In the genomic region with DNA sequence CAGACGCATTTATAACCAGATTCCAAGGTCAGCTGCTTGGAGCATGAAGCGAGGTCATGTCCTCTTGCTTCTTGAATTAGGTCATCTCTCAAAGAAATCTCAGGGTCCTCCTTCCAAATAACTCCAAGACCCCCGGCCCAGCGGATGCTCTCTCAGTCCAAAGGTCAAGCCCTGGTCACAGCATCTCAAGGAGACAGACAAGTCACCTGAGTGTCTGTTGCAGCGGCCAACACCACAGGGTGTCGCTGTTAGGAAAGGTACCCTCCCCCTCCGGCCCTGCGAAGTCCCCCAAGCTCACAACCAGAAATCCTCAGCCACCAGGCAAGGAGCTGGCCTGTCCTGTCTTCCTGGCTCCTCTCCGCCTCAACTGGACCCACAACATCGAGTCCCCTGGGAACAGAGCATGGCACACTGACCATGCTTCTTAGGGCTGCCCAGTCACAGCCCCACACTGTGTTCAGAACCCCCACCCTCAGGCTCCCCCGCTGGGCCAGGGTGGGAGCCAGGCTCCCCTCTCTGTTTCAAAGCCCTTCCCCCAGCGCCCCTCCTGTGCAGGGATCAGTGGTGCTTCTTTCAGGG, we compare ENCODE assay signal across 14 cellular contexts.
DNase-seq lines count a peak whose midpoint lies in the region; ATAC-seq, FAIRE-seq and TF ChIP-seq lines count a peak whose summit lies in the region.
"Had no signal": no experiment of that assay in that cellular context is flagged by ENCODE, and none has a peak within 500 bp of the region (broad histone marks: within the 10 kb centered on the region; RNA-seq: fewer than 3 reads in every experiment).

No MANE protein-coding gene starts in this region.

- H3K27ac ChIP-seq in PC-3 (ENCODE audit: low read length) (no peak overlapping the region), suprapubic skin (no peak overlapping the region), mammary epithelial cell (ENCODE audit: insufficient read depth, low read depth, low read length) (no peak overlapping the region)
- H3K27ac ChIP-seq: breast epithelium, gastroesophageal sphincter had no signal

- WGBS in suprapubic skin = 66% methylated on average over 12 of the region's 12 CpGs
- WGBS in mammary epithelial cell (ENCODE audit: low coverage, missing lambda C conversion rate) = 82% methylated on average over 10 of the region's 12 CpGs

- no peak overlapping the region for H3K4me3 Mint-ChIP-seq in stimulated activated naive CD8-positive, alpha-beta T cell treated with anti-CD3 and anti-CD28 coated beads, Interleukin-15, amount 100 ng/mL, for 72 hours
- H3K4me3 Mint-ChIP-seq: T-cell had no signal

- H4K20me1 ChIP-seq in PC-3 (ENCODE audit: low read length) (no peaks in the 10 kb centered on the region), mammary epithelial cell (ENCODE audit: insufficient read depth, low read length) (no peaks in the 10 kb centered on the region)

- DNase-seq in stimulated activated naive CD8-positive, alpha-beta T cell treated with anti-CD3 and anti-CD28 coated beads, Interleukin-15, Interleukin-2, amounts not matched to agents 100 U/mL and 50 U/mL, for 24 hours = peak; percentile 13
- no peak for DNase-seq in stimulated activated naive CD8-positive, alpha-beta T cell treated with anti-CD3 and anti-CD28 coated beads, Interleukin-15, amount 100 ng/mL, for 72 hours
- DNase-seq in PC-3 (no peak), iPS DF 19.7 (ENCODE audit: low read depth, low spot score) (peak; percentile 52), NCI-H1048 (lab: John Stamatoyannopoulos, UW) (no peak), suprapubic skin (ENCODE audit: low spot score in 2 of 2) (no peak), RCC 7860 (ENCODE audit: low spot score) (no peak), mammary epithelial cell (no peak)
- DNase-seq: activated CD8-positive, alpha-beta memory T cell treated with anti-CD3 and anti-CD28 coated beads, Interleukin-2, amount 50 U/mL, for 48 hours; NCI-H2171; T-cell had no signal

- H3K36me3 ChIP-seq in PC-3 (ENCODE audit: low read depth, low read length) (no peaks in the 10 kb centered on the region), suprapubic skin (no peaks in the 10 kb centered on the region), mammary epithelial cell (ENCODE audit: insufficient read depth, low read length) (no peaks in the 10 kb centered on the region)
- H3K36me3 ChIP-seq: breast epithelium, gastroesophageal sphincter had no signal

- H3K27me3 ChIP-seq in PC-3 (ENCODE audit: low read length) = no peaks in the 10 kb centered on the region
- H3K27me3 ChIP-seq in suprapubic skin = no peaks in the 10 kb centered on the region
- H3K27me3 ChIP-seq in mammary epithelial cell (ENCODE audit: insufficient read depth, low read length) = no peaks in the 10 kb centered on the region
- H3K27me3 ChIP-seq: breast epithelium, gastroesophageal sphincter had no signal

- no peak for TF ChIP-seq POLR2A in suprapubic skin (IDR thresholded peaks at IDR 0.05)

- TF ChIP-seq EP300 in suprapubic skin (IDR thresholded peaks at IDR 0.05) = no peak

- BruUV-seq in PC-3 (replicated peaks; lab: Mats Ljungman, UMichigan) (no TSS peak), mammary epithelial cell (replicated peaks; lab: Mats Ljungman, UMichigan) (no TSS peak)

- H3F3A ChIP-seq in PC-3 (ENCODE audit: low read length, unreplicated experiment) = no peaks in the 10 kb centered on the region

- H3K79me2 ChIP-seq in PC-3 (ENCODE audit: low read length) (no peaks in the 10 kb centered on the region), mammary epithelial cell (ENCODE audit: insufficient read depth, low read length) (no peaks in the 10 kb centered on the region)

- peak overlapping the region in 1 of 2 donors; percentile 22 for H3K27ac Mint-ChIP-seq in stimulated activated naive CD8-positive, alpha-beta T cell treated with anti-CD3 and anti-CD28 coated beads, Interleukin-15, amount 100 ng/mL, for 72 hours
- H3K27ac Mint-ChIP-seq: T-cell had no signal

- H3K4me1 Mint-ChIP-seq in stimulated activated naive CD8-positive, alpha-beta T cell treated with anti-CD3 and anti-CD28 coated beads, Interleukin-15, amount 100 ng/mL, for 72 hours = peaks cover 6% of the 10 kb centered on the region

- H3K9ac ChIP-seq in PC-3 (ENCODE audit: low read length) (no peak overlapping the region), mammary epithelial cell (ENCODE audit: insufficient read depth, low read length) (no peak overlapping the region)

- H3K4me3 ChIP-seq in PC-3 (ENCODE audit: low read length) (no peak overlapping the region), suprapubic skin (no peak overlapping the region), mammary epithelial cell (replicated peaks in 1 of 3; ENCODE audit: insufficient read depth in 1 of 3, low read depth in 2 of 3, low read length in 3 of 3) (no peak overlapping the region)
- H3K4me3 ChIP-seq: breast epithelium, gastroesophageal sphincter had no signal

- no peak for FAIRE-seq in RCC 7860 (lab: Jason Lieb, UNC)
- FAIRE-seq: HTR-8/SVneo had no signal

- intact Hi-C loops in PC-3 (cut with micrococcal nuclease) (loop anchor here (1.0 kb wide), 1 partner anchor 265 kb away; no protein-coding TSS in a partner anchor), mammary epithelial cell (cut with micrococcal nuclease) (loop anchor here (1.0 kb wide), 2 partner anchors 256 to 265 kb away; no protein-coding TSS in a partner anchor)

- no peaks in the 10 kb centered on the region for H3K9me2 ChIP-seq in PC-3 (replicated peaks; ENCODE audit: low read length)

- peak; percentile 45 for TF ChIP-seq CTCF in PC-3 (conservative IDR thresholded peaks at IDR 0.05; ENCODE audit: low read depth, low read length)
- no peak for TF ChIP-seq CTCF in suprapubic skin (IDR thresholded peaks at IDR 0.05)
- no peak for TF ChIP-seq CTCF in mammary epithelial cell (conservative IDR thresholded peaks at IDR 0.05 in 1 of 2, IDR thresholded peaks at IDR 0.05 in 1 of 2; ENCODE audit: extremely low read depth in 1 of 2, insufficient read depth in 1 of 2, low read depth in 1 of 2, low read length in 2 of 2)

- CTCF ChIA-PET in PC-3 (lab: Charles Lee) = interaction anchor here (0.6 kb wide), 1 partner anchor 68 kb away, joined by 6 read pairs; no protein-coding TSS in a partner anchor
- CTCF ChIA-PET in mammary epithelial cell (lab: Charles Lee; ENCODE audit: low non-redundant PET) = no interaction called here

- POLR2A ChIA-PET in PC-3 (lab: Charles Lee; ENCODE audit: unreplicated experiment) = no interaction called here

- H2AFZ ChIP-seq in PC-3 (ENCODE audit: low read length) = no peak overlapping the region
- no peak overlapping the region for H2AFZ ChIP-seq in mammary epithelial cell (ENCODE audit: low read depth, low read length)

- dilution Hi-C loops in mammary epithelial cell (cut with HindIII; ENCODE audit: low sequenced_read_pairs) = no loop called here

- H3K4me1 ChIP-seq in PC-3 (ENCODE audit: insufficient read depth, low read length) (peaks cover 14% of the 10 kb centered on the region), suprapubic skin (peaks cover 13% of the 10 kb centered on the region), mammary epithelial cell (ENCODE audit: insufficient read depth, low read length) (peaks cover 7% of the 10 kb centered on the region)

- in situ Hi-C loops in mammary epithelial cell (cut with MboI; ENCODE audit: low sequenced_read_pairs in 2 of 2) = loop anchor here (10.0 kb wide), 1 partner anchor 264 kb away; no protein-coding TSS in a partner anchor

- H3K9me3 ChIP-seq in PC-3 (ENCODE audit: low read length) = no peaks in the 10 kb centered on the region
- H3K9me3 ChIP-seq in suprapubic skin = no peaks in the 10 kb centered on the region
- no peaks in the 10 kb centered on the region for H3K9me3 ChIP-seq in mammary epithelial cell (replicated peaks; ENCODE audit: insufficient read depth, low read length)

- peaks cover 15% of the 10 kb centered on the region for H3K27me3 Mint-ChIP-seq in stimulated activated naive CD8-positive, alpha-beta T cell treated with anti-CD3 and anti-CD28 coated beads, Interleukin-15, amount 100 ng/mL, for 72 hours

- no peak for ATAC-seq in stimulated activated naive CD8-positive, alpha-beta T cell treated with anti-CD3 and anti-CD28 coated beads, Interleukin-15, Interleukin-2, amounts not matched to agents 100 U/mL and 50 U/mL, for 24 hours
- ATAC-seq in stimulated activated naive CD8-positive, alpha-beta T cell treated with anti-CD3 and anti-CD28 coated beads, Interleukin-15, amount 100 ng/mL, for 72 hours = no peak
- ATAC-seq in PC-3 = no peak
- ATAC-seq: gastroesophageal sphincter, T-cell had no signal

- peaks cover 0 to 2% of the 10 kb centered on the region in 2 donors for H3K9me3 Mint-ChIP-seq in stimulated activated naive CD8-positive, alpha-beta T cell treated with anti-CD3 and anti-CD28 coated beads, Interleukin-15, amount 100 ng/mL, for 72 hours

- H3K4me2 ChIP-seq in PC-3 (ENCODE audit: low read length) (no peak overlapping the region), mammary epithelial cell (ENCODE audit: insufficient read depth, low read depth, low read length) (no peak overlapping the region)

Comparison
In these comparisons a context has a peak if more than half of its experiments do, and no peak if none do; other contexts are left out.
1. DNase-seq: peak in stimulated activated naive CD8-positive, alpha-beta T cell treated with anti-CD3 and anti-CD28 coated beads, Interleukin-15, Interleukin-2, amounts not matched to agents 100 U/mL and 50 U/mL, for 24 hours (single experiment) and iPS DF 19.7 (single experiment); none in stimulated activated naive CD8-positive, alpha-beta T cell treated with anti-CD3 and anti-CD28 coated beads, Interleukin-15, amount 100 ng/mL, for 72 hours (0 of 2), PC-3 (single experiment), NCI-H1048 (single experiment), suprapubic skin (0 of 2), RCC 7860 (single experiment) and mammary epithelial cell (single experiment).